In genomic region chrX:86148594-86148993, GRCh38 we compare ENCODE assay signal across 8 cellular contexts. TPM values are rescaled to one million over a fixed set of nuclear protein-coding genes. Genes with fewer than 3 reads are reported as not detected.
DNase-seq lines count a peak whose midpoint lies in the region; ATAC-seq lines count a peak whose summit lies in the region.

No MANE protein-coding gene starts in this region.

- CTCF ChIA-PET in activated CD8-positive, alpha-beta T cell treated with anti-CD3 and anti-CD28 coated beads, Interleukin-2, amount 10 ng/mL, durations not matched to agents 7 days and 5 days (lab: Charles Lee), result no interaction called here

- ATAC-seq in activated CD8-positive, alpha-beta T cell treated with anti-CD3 and anti-CD28 coated beads, Interleukin-2, amount 10 ng/mL, durations not matched to agents 7 days and 5 days, result no peak

- no peaks in the 10 kb centered on the region for H3K9me3 Mint-ChIP-seq in T-helper 2 cell treated with Interferon-gamma antibody and Interleukin-4, amounts not matched to agents 5 μg/mL and 100 μg/mL, for 36 hours
- H3K9me3 Mint-ChIP-seq in activated CD8-positive, alpha-beta T cell treated with anti-CD3 and anti-CD28 coated beads, Interleukin-2, amount 10 ng/mL, durations not matched to agents 7 days and 5 days (ENCODE audit: insufficient read depth), result no peaks in the 10 kb centered on the region
- H3K9me3 Mint-ChIP-seq in immature natural killer cell, result peaks cover 0 to 5% (median 0%) of the 10 kb centered on the region in 6 donors

- H3K36me3 Mint-ChIP-seq in T-helper 2 cell treated with Interferon-gamma antibody and Interleukin-4, amounts not matched to agents 5 μg/mL and 100 μg/mL, for 36 hours (ENCODE audit: low read depth), result no peaks in the 10 kb centered on the region
- no peaks in the 10 kb centered on the region for H3K36me3 Mint-ChIP-seq in activated CD8-positive, alpha-beta T cell treated with anti-CD3 and anti-CD28 coated beads, Interleukin-2, amount 10 ng/mL, durations not matched to agents 7 days and 5 days (ENCODE audit: low read depth)
- H3K36me3 Mint-ChIP-seq in immature natural killer cell, result no peaks in the 10 kb centered on the region

- H3K4me3 Mint-ChIP-seq in T-helper 2 cell treated with Interferon-gamma antibody and Interleukin-4, amounts not matched to agents 5 μg/mL and 100 μg/mL, for 36 hours, result peak overlapping the region; percentile 77
- peak overlapping the region; percentile 22 for H3K4me3 Mint-ChIP-seq in activated CD8-positive, alpha-beta T cell treated with anti-CD3 and anti-CD28 coated beads, Interleukin-2, amount 10 ng/mL, durations not matched to agents 7 days and 5 days
- H3K4me3 Mint-ChIP-seq in immature natural killer cell, result peak overlapping the region; percentile 65 to 81 (median 68)

- H3K4me1 ChIP-seq in subcutaneous abdominal adipose tissue (ENCODE audit: control insufficient read depth in 5 of 5, insufficient read depth in 5 of 5, low read length in 5 of 5), result peaks cover 0 to 17% (median 14%) of the 10 kb centered on the region in 5 donors

- no peak overlapping the region for H3K9ac ChIP-seq in subcutaneous abdominal adipose tissue (ENCODE audit: low read length in 5 of 5)

- no peak overlapping the region for H3K27ac Mint-ChIP-seq in T-helper 2 cell treated with Interferon-gamma antibody and Interleukin-4, amounts not matched to agents 5 μg/mL and 100 μg/mL, for 36 hours
- no peak overlapping the region for H3K27ac Mint-ChIP-seq in activated CD8-positive, alpha-beta T cell treated with anti-CD3 and anti-CD28 coated beads, Interleukin-2, amount 10 ng/mL, durations not matched to agents 7 days and 5 days
- no peak overlapping the region for H3K27ac Mint-ChIP-seq in immature natural killer cell

- peaks cover 0 to 2% (median 0%) of the 10 kb centered on the region in 5 donors for H3K9me3 ChIP-seq in subcutaneous abdominal adipose tissue (ENCODE audit: control insufficient read depth in 5 of 5, low read length in 5 of 5)

- POLR2A ChIA-PET in activated CD8-positive, alpha-beta T cell treated with anti-CD3 and anti-CD28 coated beads, Interleukin-2, amount 10 ng/mL, durations not matched to agents 7 days and 5 days (lab: Charles Lee), result no interaction called here

- no peak for DNase-seq in T-helper 2 cell treated with Interferon-gamma antibody and Interleukin-4, amounts not matched to agents 5 μg/mL and 100 μg/mL, for 36 hours (ENCODE audit: low spot score)
- no peak for DNase-seq in T-helper 2 cell
- no peak for DNase-seq in activated CD8-positive, alpha-beta T cell treated with anti-CD3 and anti-CD28 coated beads, Interleukin-2, amount 10 ng/mL, durations not matched to agents 7 days and 5 days
- DNase-seq in immature natural killer cell, result no peak
- no peak for DNase-seq in midbrain (lab: John Stamatoyannopoulos, UW)
- no peak for DNase-seq in occipital lobe (lab: John Stamatoyannopoulos, UW)
- DNase-seq in T-helper 9 cell, result no peak

- H3K27ac ChIP-seq in subcutaneous abdominal adipose tissue (ENCODE audit: low read depth, low read length), result no peak overlapping the region

- H3K4me3 ChIP-seq in subcutaneous abdominal adipose tissue (ENCODE audit: low read depth in 1 of 5, low read length in 5 of 5), result peak overlapping the region; percentile 54 to 74 (median 60)

- H3K27me3 ChIP-seq in subcutaneous abdominal adipose tissue (ENCODE audit: control insufficient read depth in 5 of 5, insufficient read depth in 4 of 5, low read length in 5 of 5), result peaks cover 12 to 21% (median 13%) of the 10 kb centered on the region in 5 donors

- H3K27me3 Mint-ChIP-seq in T-helper 2 cell treated with Interferon-gamma antibody and Interleukin-4, amounts not matched to agents 5 μg/mL and 100 μg/mL, for 36 hours (ENCODE audit: low read depth), result peaks cover 34% of the 10 kb centered on the region
- peaks cover 23% of the 10 kb centered on the region for H3K27me3 Mint-ChIP-seq in activated CD8-positive, alpha-beta T cell treated with anti-CD3 and anti-CD28 coated beads, Interleukin-2, amount 10 ng/mL, durations not matched to agents 7 days and 5 days (ENCODE audit: low read depth)
- peaks cover 6 to 18% (median 17%) of the 10 kb centered on the region in 3 donors for H3K27me3 Mint-ChIP-seq in immature natural killer cell (ENCODE audit: low read depth in 3 of 3)

- peaks cover 2% of the 10 kb centered on the region for H3K4me1 Mint-ChIP-seq in T-helper 2 cell treated with Interferon-gamma antibody and Interleukin-4, amounts not matched to agents 5 μg/mL and 100 μg/mL, for 36 hours (ENCODE audit: low read depth)
- H3K4me1 Mint-ChIP-seq in activated CD8-positive, alpha-beta T cell treated with anti-CD3 and anti-CD28 coated beads, Interleukin-2, amount 10 ng/mL, durations not matched to agents 7 days and 5 days (ENCODE audit: low read depth), result peaks cover 3% of the 10 kb centered on the region
- peaks cover 7% of the 10 kb centered on the region in 2 donors for H3K4me1 Mint-ChIP-seq in immature natural killer cell

- no peaks in the 10 kb centered on the region for H3K36me3 ChIP-seq in subcutaneous abdominal adipose tissue (ENCODE audit: control insufficient read depth in 5 of 5, insufficient read depth in 5 of 5, low read length in 5 of 5)

RNA-seq across cellular contexts. Expression of gene DACH2, which starts 0.3 kb away (rescaled TPM):
- total RNA-seq in activated CD8-positive, alpha-beta T cell treated with anti-CD3 and anti-CD28 coated beads, Interleukin-2, amount 10 ng/mL, durations not matched to agents 7 days and 5 days, result not detected
- polyA plus RNA-seq in immature natural killer cell, result not detected
- 6.4 TPM for total RNA-seq in occipital lobe

Comparison
In these comparisons a context has a peak if more than half of its experiments do, and no peak if none do; other contexts are left out.
1. H3K4me3 Mint-ChIP-seq: peak in every context shown above with its lines; median percentile 77 in T-helper 2 cell treated with Interferon-gamma antibody and Interleukin-4, amounts not matched to agents 5 μg/mL and 100 μg/mL, for 36 hours; 68 in immature natural killer cell; 22 in activated CD8-positive, alpha-beta T cell treated with anti-CD3 and anti-CD28 coated beads, Interleukin-2, amount 10 ng/mL, durations not matched to agents 7 days and 5 days.